8 cellular contexts compared by ENCODE assay signal in genomic region chr15:97909291-97909891, GRCh38. TPM values are rescaled to one million over a fixed set of nuclear protein-coding genes. Genes with fewer than 3 reads are reported as not detected.
DNase-seq lines count a peak whose midpoint lies in the region; ATAC-seq and TF ChIP-seq lines count a peak whose summit lies in the region.

No MANE protein-coding gene starts in this region.

- ATAC-seq in GM21381 (IDR thresholded peaks at IDR 0.05; ENCODE audit: unreplicated experiment) = peak; percentile 98
- peak; percentile 97 for ATAC-seq in RWPE2 (ENCODE audit: low read depth)

- no peaks in the 10 kb centered on the region for H3K4me1 ChIP-seq in RWPE2 (ENCODE audit: insufficient read depth, poor library complexity, severe bottlenecking)

- H3K9me3 Mint-ChIP-seq in activated naive CD8-positive, alpha-beta T cell treated with anti-CD3 and anti-CD28 coated beads for 36 hours = no peaks in the 10 kb centered on the region

- intact Hi-C loops in cardiac septum (cut with DNase I) = loop anchor here (2.0 kb wide), 1 partner anchor 175 kb away; no protein-coding TSS in a partner anchor

- H3K4me1 Mint-ChIP-seq in activated naive CD8-positive, alpha-beta T cell treated with anti-CD3 and anti-CD28 coated beads for 36 hours = no peaks in the 10 kb centered on the region

- TF ChIP-seq CTCF in RWPE2 (IDR thresholded peaks at IDR 0.05; ENCODE audit: poor library complexity, severe bottlenecking) = peak; percentile 100

- H3K9me3 ChIP-seq in RWPE2 (ENCODE audit: severe bottlenecking) = no peaks in the 10 kb centered on the region

- no peaks in the 10 kb centered on the region for H3K27me3 ChIP-seq in RWPE2 (ENCODE audit: insufficient read depth, poor library complexity, severe bottlenecking)

- H3K4me3 ChIP-seq in RWPE2 (ENCODE audit: severe bottlenecking) = no peak overlapping the region

- H3K27me3 Mint-ChIP-seq in activated naive CD8-positive, alpha-beta T cell treated with anti-CD3 and anti-CD28 coated beads for 36 hours = peaks cover 31% of the 10 kb centered on the region

- no peak overlapping the region for H3K27ac ChIP-seq in RWPE2 (ENCODE audit: poor library complexity, severe bottlenecking)

- H3K36me3 ChIP-seq in RWPE2 (ENCODE audit: low read depth) = no peaks in the 10 kb centered on the region

- no peak overlapping the region for H3K27ac Mint-ChIP-seq in activated naive CD8-positive, alpha-beta T cell treated with anti-CD3 and anti-CD28 coated beads for 36 hours

- H3K4me3 Mint-ChIP-seq in activated naive CD8-positive, alpha-beta T cell treated with anti-CD3 and anti-CD28 coated beads for 36 hours = no peak overlapping the region

- peak; percentile 63 for DNase-seq in ELR (ENCODE audit: low read depth)
- DNase-seq in HT-29 (ENCODE audit: low spot score) = peak; percentile 92
- DNase-seq in RWPE2 (ENCODE audit: low spot score) = peak; percentile 72
- peak; percentile 56 for DNase-seq in activated naive CD8-positive, alpha-beta T cell treated with anti-CD3 and anti-CD28 coated beads for 36 hours
- DNase-seq in cardiac septum (ENCODE audit: low spot score) = peak; percentile 80
- DNase-seq in putamen (ENCODE audit: low spot score) = peak; percentile 28
- DNase-seq in NCI-H1048 (lab: John Stamatoyannopoulos, UW) = no peak

- no peaks in the 10 kb centered on the region for H3K36me3 Mint-ChIP-seq in activated naive CD8-positive, alpha-beta T cell treated with anti-CD3 and anti-CD28 coated beads for 36 hours

RNA-seq across cellular contexts. Expression of gene ARRDC4, which starts 51.1 kb away (rescaled TPM):
- total RNA-seq in HT-29 (2014; rRNA removed; shearing (Covaris generic)) = 3.8 and 5.1 TPM in 2 replicates
- 1 to 10 TPM; 2.5 to 2.8 TPM for total RNA-seq in activated naive CD8-positive, alpha-beta T cell treated with anti-CD3 and anti-CD28 coated beads for 36 hours
- 95.1 TPM for total RNA-seq in cardiac septum

Comparison
In these comparisons a context has a peak if more than half of its experiments do, and no peak if none do; other contexts are left out.
1. RNA of gene ARRDC4, which starts 51.1 kb away (total RNA-seq): 95.1 TPM in cardiac septum (single experiment); 3.8 to 5.1 TPM in HT-29 and 2.5 to 2.8 TPM in activated naive CD8-positive, alpha-beta T cell treated with anti-CD3 and anti-CD28 coated beads for 36 hours; every median in the first group is over 10 times any median in the second.